1 cellular context compared by ENCODE assay signal in the genomic region with DNA sequence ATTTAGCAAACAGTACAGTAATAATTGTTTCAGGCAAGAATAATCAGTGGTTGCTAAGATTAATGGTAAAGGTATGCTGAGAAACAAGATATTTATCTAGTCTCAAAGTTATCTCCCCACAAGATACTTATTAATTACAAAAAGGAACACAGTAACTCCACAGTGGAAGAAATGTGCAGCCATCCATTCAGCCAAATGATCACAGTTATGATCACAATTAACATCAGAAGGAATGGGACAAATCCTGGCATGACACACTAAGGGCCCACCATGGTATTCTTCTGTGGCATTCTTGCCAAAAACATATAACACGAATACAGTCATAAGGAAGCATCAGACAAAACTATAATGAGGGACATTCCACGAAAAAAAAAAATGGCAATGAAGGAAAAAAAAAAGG.
TF ChIP-seq lines count a peak whose summit lies in the region.

No MANE protein-coding gene starts in this region.

TF ChIP-seq in HepG2, 621 proteins besides CTCF, POLR2A, EP300 and RAD21:
- TF ChIP-seq ZSCAN22 (CRISPR knock-in tag; IDR thresholded peaks at IDR 0.05) (no peak), MTF2 (CRISPR knock-in tag; IDR thresholded peaks at IDR 0.05; ENCODE audit: borderline replicate concordance) (no peak), ZNF709 (CRISPR knock-in tag; IDR thresholded peaks at IDR 0.05) (no peak), NFKBIZ (CRISPR knock-in tag; IDR thresholded peaks at IDR 0.05) (no peak), ZNF468 (CRISPR knock-in tag; IDR thresholded peaks at IDR 0.05) (no peak)
- TF ChIP-seq, protein P1, sequence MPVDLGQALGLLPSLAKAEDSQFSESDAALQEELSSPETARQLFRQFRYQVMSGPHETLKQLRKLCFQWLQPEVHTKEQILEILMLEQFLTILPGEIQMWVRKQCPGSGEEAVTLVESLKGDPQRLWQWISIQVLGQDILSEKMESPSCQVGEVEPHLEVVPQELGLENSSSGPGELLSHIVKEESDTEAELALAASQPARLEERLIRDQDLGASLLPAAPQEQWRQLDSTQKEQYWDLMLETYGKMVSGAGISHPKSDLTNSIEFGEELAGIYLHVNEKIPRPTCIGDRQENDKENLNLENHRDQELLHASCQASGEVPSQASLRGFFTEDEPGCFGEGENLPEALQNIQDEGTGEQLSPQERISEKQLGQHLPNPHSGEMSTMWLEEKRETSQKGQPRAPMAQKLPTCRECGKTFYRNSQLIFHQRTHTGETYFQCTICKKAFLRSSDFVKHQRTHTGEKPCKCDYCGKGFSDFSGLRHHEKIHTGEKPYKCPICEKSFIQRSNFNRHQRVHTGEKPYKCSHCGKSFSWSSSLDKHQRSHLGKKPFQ (CRISPR knock-in tag; IDR thresholded peaks at IDR 0.05; ENCODE audit: insufficient replicate concordance): no peak
- TF ChIP-seq, protein P2, sequence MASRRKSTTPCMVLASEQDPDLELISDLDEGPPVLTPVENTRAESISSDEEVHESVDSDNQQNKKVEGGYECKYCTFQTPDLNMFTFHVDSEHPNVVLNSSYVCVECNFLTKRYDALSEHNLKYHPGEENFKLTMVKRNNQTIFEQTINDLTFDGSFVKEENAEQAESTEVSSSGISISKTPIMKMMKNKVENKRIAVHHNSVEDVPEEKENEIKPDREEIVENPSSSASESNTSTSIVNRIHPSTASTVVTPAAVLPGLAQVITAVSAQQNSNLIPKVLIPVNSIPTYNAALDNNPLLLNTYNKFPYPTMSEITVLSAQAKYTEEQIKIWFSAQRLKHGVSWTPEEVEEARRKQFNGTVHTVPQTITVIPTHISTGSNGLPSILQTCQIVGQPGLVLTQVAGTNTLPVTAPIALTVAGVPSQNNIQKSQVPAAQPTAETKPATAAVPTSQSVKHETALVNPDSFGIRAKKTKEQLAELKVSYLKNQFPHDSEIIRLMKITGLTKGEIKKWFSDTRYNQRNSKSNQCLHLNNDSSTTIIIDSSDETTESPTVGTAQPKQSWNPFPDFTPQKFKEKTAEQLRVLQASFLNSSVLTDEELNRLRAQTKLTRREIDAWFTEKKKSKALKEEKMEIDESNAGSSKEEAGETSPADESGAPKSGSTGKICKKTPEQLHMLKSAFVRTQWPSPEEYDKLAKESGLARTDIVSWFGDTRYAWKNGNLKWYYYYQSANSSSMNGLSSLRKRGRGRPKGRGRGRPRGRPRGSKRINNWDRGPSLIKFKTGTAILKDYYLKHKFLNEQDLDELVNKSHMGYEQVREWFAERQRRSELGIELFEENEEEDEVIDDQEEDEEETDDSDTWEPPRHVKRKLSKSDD (CRISPR knock-in tag; IDR thresholded peaks at IDR 0.05; ENCODE audit: low read depth): no peak
- TF ChIP-seq, protein P3, sequence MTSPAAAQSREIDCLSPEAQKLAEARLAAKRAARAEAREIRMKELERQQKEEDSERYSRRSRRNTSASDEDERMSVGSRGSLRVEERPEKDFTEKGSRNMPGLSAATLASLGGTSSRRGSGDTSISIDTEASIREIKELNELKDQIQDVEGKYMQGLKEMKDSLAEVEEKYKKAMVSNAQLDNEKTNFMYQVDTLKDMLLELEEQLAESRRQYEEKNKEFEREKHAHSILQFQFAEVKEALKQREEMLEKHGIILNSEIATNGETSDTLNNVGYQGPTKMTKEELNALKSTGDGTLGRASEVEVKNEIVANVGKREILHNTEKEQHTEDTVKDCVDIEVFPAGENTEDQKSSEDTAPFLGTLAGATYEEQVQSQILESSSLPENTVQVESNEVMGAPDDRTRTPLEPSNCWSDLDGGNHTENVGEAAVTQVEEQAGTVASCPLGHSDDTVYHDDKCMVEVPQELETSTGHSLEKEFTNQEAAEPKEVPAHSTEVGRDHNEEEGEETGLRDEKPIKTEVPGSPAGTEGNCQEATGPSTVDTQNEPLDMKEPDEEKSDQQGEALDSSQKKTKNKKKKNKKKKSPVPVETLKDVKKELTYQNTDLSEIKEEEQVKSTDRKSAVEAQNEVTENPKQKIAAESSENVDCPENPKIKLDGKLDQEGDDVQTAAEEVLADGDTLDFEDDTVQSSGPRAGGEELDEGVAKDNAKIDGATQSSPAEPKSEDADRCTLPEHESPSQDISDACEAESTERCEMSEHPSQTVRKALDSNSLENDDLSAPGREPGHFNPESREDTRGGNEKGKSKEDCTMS (CRISPR knock-in tag; conservative IDR thresholded peaks at IDR 0.05): no peak
